ENCODE assay signal across 1 cellular context in the genomic region with DNA sequence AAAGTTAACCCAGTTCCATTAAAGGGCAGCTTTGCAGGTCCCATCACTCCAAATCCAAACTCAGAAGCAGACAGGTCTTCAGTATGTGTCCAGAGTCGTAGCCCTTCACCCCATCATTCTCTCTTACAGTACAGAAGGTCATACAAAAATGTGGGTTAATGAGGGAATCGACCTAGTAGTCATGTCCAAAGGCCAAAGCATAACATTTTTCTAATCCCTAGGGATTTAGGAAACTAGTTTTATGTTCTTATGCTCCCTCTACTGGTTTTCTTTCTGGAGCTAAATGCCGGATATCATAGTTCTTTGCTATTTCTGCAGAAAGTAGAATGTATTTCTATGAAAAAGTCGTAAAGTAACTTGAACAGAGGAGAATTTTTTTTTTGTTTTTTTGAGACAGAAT.
TF ChIP-seq lines count a peak whose summit lies in the region.

No MANE protein-coding gene starts in this region.

TF ChIP-seq in WTC11, 78 proteins besides CTCF, POLR2A, EP300 and RAD21 (continued from another document):
- TF ChIP-seq ARID4B (CRISPR knock-in tag; IDR thresholded peaks at IDR 0.05; ENCODE audit: borderline replicate concordance) (no peak), JAZF1 (CRISPR knock-in tag; IDR thresholded peaks at IDR 0.05) (no peak), GTF2I (CRISPR knock-in tag; conservative IDR thresholded peaks at IDR 0.05) (no peak), TEAD4 (CRISPR knock-in tag; IDR thresholded peaks at IDR 0.05) (no peak), ZNF317 (CRISPR knock-in tag; IDR thresholded peaks at IDR 0.05; ENCODE audit: borderline replicate concordance, low read depth) (no peak), TCF7 (CRISPR knock-in tag; IDR thresholded peaks at IDR 0.05; ENCODE audit: low read depth) (no peak), ATF3 (CRISPR knock-in tag; conservative IDR thresholded peaks at IDR 0.05) (no peak), RORB (CRISPR knock-in tag; IDR thresholded peaks at IDR 0.05) (no peak), TEAD1 (CRISPR knock-in tag; IDR thresholded peaks at IDR 0.05) (no peak), CDX4 (CRISPR knock-in tag; IDR thresholded peaks at IDR 0.05; ENCODE audit: borderline replicate concordance) (no peak), HMGA2 (CRISPR knock-in tag; IDR thresholded peaks at IDR 0.05) (no peak), IRF2 (CRISPR knock-in tag; IDR thresholded peaks at IDR 0.05; ENCODE audit: borderline replicate concordance, low read depth) (no peak)
